In the genomic region with DNA sequence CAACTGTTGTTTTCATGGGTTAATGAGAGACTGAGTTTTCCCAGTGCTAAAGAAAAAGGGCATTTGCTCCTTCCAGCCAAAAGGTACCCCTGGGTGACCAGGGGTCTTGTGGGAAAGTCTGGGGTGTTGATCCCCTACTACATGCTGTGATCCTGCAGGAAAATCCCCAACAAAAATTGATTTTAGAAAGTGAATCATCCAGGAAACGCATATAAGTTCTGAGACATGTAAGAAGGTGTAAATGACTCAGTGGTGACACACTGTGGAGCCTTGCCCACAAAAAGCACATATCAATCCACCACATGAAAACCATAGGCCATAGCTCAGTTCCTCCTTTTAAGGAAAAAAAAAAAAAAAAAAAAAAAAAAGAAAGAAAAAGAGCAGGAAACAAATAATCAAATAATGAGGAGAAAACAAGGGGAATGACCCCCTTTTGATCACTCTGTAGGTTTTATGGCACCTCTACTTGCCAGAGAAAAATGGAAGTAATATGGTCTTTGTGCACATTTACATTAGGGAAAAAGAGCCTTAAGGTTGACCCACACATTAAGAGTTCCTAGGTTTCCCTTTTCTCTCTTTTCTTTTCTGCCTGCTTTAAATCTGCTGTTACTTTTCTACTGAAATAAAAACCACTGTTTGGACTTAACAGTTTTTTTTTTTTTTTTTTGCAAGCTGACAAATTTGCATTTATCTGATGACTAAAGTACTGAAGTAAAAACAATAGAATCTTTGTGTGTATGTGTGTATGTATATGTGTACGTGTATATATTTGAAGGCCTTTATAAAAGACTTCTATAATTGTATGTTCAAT, we compare ENCODE assay signal across 8 cellular contexts.
DNase-seq lines count a peak whose midpoint lies in the region; ATAC-seq and TF ChIP-seq lines count a peak whose summit lies in the region.

No MANE protein-coding gene starts in this region.

- CTCF ChIA-PET in GM10248 (lab: Yijun Ruan, JAX): interaction anchor here (0.9 to 1.2 kb wide), 4 partner anchors 9 to 79 kb away, joined by 3 to 6 read pairs (median 4); no protein-coding TSS in a partner anchor

- TF ChIP-seq CTCF in GM10248 (IDR thresholded peaks at IDR 0.05; ENCODE audit: control extremely low read depth, extremely low read depth, low read depth, missing control alignments): peak; percentile 32
- no peak for TF ChIP-seq CTCF in brain microvascular endothelial cell (IDR thresholded peaks at IDR 0.05; ENCODE audit: low read depth, low read length, missing control alignments)
- TF ChIP-seq CTCF in gastroesophageal sphincter (IDR thresholded peaks at IDR 0.05): no peak

- H3K9me3 ChIP-seq in gastroesophageal sphincter: no peaks in the 10 kb centered on the region

- peak; percentile 98 for ATAC-seq in GM21367 (IDR thresholded peaks at IDR 0.05; ENCODE audit: unreplicated experiment)
- ATAC-seq in HG03565 (IDR thresholded peaks at IDR 0.05; ENCODE audit: unreplicated experiment): peak; percentile 99
- no peak for ATAC-seq in gastroesophageal sphincter

- POLR2A ChIA-PET in GM10248 (lab: Yijun Ruan, JAX): interaction anchor here (0.6 kb wide), 1 partner anchor 361 kb away, joined by 4 read pairs; no protein-coding TSS in a partner anchor

- no peak for TF ChIP-seq EP300 in gastroesophageal sphincter (IDR thresholded peaks at IDR 0.05)

- no peak for TF ChIP-seq POLR2A in gastroesophageal sphincter (IDR thresholded peaks at IDR 0.05)

- H3K4me1 ChIP-seq in gastroesophageal sphincter: no peaks in the 10 kb centered on the region

- H3K4me3 ChIP-seq in brain microvascular endothelial cell (ENCODE audit: low read depth, low read length) (no peak overlapping the region), gastroesophageal sphincter (no peak overlapping the region)

- DNase-seq in GM10248 (ENCODE audit: extremely low spot score): peak; percentile 47
- DNase-seq in brain microvascular endothelial cell: peak; percentile 53
- no peak for DNase-seq in NCI-H2171 treated with DMSO at 0.1 percent for 48 hours (lab: John Stamatoyannopoulos, UW)
- no peak for DNase-seq in effector CD8-positive, alpha-beta T cell (lab: John Stamatoyannopoulos, UW)
- no peak for DNase-seq in islet precursor cell

- H3K36me3 ChIP-seq in brain microvascular endothelial cell (replicated peaks): no peaks in the 10 kb centered on the region
- no peaks in the 10 kb centered on the region for H3K36me3 ChIP-seq in gastroesophageal sphincter

- no peak overlapping the region for H3K27ac ChIP-seq in brain microvascular endothelial cell
- H3K27ac ChIP-seq in gastroesophageal sphincter: no peak overlapping the region

- in situ Hi-C loops in brain microvascular endothelial cell (cut with HindIII; ENCODE audit: low pct_ligation_motif_present, low sequenced_read_pairs): no loop called here

- H3K27me3 ChIP-seq in brain microvascular endothelial cell (replicated peaks): no peaks in the 10 kb centered on the region
- no peaks in the 10 kb centered on the region for H3K27me3 ChIP-seq in gastroesophageal sphincter

- WGBS in gastroesophageal sphincter (ENCODE audit: low coverage in 1 of 2), 2 donors: 29 to 56% methylated on average over 1 of the region's 2 CpGs

Comparison
In these comparisons a context has a peak if more than half of its experiments do, and no peak if none do; other contexts are left out.
1. DNase-seq: peak in GM10248 (single experiment) and brain microvascular endothelial cell (single experiment); none in NCI-H2171 treated with DMSO at 0.1 percent for 48 hours (single experiment), effector CD8-positive, alpha-beta T cell (single experiment) and islet precursor cell (single experiment).